15 cellular contexts compared by ENCODE assay signal in the genomic region with DNA sequence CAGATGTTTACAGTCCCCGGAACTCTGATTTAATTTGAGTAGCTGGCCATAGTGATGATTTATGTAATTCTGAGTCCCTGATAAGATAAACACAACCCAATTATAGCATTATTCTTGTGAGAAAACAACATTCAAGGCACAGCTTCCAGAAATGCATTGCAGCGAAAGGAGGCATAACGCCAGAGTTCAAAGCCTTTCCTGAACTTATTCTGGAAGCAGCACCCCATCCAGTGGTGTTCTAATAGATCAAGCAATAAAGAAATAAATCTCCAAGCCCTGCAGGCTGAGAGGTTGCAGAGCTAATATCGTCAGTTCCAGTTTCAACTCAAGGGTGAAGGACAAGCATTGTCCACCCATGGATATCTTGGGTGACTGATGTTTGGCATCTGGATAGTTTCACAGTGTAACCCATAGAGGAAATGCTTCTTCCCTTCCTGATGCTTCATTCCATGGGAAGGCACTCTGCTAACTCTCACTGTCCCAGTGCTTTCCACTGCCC. TPM values are rescaled to one million over a fixed set of nuclear protein-coding genes. Genes with fewer than 3 reads are reported as not detected.
DNase-seq lines count a peak whose midpoint lies in the region; ATAC-seq and TF ChIP-seq lines count a peak whose summit lies in the region.
"Had no signal": no experiment of that assay in that cellular context is flagged by ENCODE, and none has a peak within 500 bp of the region (broad histone marks: within the 10 kb centered on the region; RNA-seq: fewer than 3 reads in every experiment).

No MANE protein-coding gene starts in this region.

- no peaks in the 10 kb centered on the region for H3K9me3 ChIP-seq in IMR-90 (ENCODE audit: control insufficient read depth, insufficient read depth, low read length)
- no peaks in the 10 kb centered on the region for H3K9me3 ChIP-seq in left ventricle myocardium inferior (replicated peaks)
- H3K9me3 ChIP-seq: BLaER1 treated with 17β-estradiol and CSF1 and Interleukin-3, amounts not matched to agents 10 nM and 100 nM; psoas muscle had no signal

- peak; percentile 28; the same call in 1 of the 2 replicates for ATAC-seq in IMR-90 (ENCODE audit: low read depth)
- ATAC-seq in natural killer cell: no peak
- ATAC-seq in T-cell (replicated peaks in 1 of 4): no peak
- ATAC-seq: psoas muscle; stimulated activated naive CD8-positive, alpha-beta T cell treated with anti-CD3 and anti-CD28 coated beads, Interleukin-15, amount 100 ng/mL, for 72 hours had no signal

- H4K20me1 ChIP-seq in IMR-90 (ENCODE audit: insufficient read depth, low read length): peaks cover 16% of the 10 kb centered on the region

- H3K4me3 ChIP-seq in IMR-90 (ENCODE audit: insufficient read depth, low read depth, low read length) (no peak overlapping the region; the same call in 1 of the 2 replicates), choroid plexus epithelial cell (ENCODE audit: low read depth, low read length) (peak overlapping the region; percentile 27), left ventricle myocardium inferior (peak overlapping the region; percentile 20)
- H3K4me3 ChIP-seq: BLaER1 treated with 17β-estradiol and CSF1 and Interleukin-3, amounts not matched to agents 10 nM and 100 nM; psoas muscle had no signal

- 0 out of 2 replicates have a peak, but pooled peaks have one; percentile 29 for TF ChIP-seq RAD21 in IMR-90 (IDR thresholded peaks at IDR 0.05; ENCODE audit: low read length)

- intact Hi-C loops in IMR-90 (cut with micrococcal nuclease) (loop anchor here (1.0 kb wide), 1 partner anchor 145 kb away; no protein-coding TSS in a partner anchor), left ventricle myocardium inferior (cut with micrococcal nuclease) (no loop called here), natural killer cell (cut with micrococcal nuclease) (no loop called here)

- H3K79me1 ChIP-seq in IMR-90 (ENCODE audit: low read depth in 1 of 2, low read length in 2 of 2): peaks cover 29 to 80% of the 10 kb centered on the region in 2 experiments; a peak in 3 of 4 replicates

- H4K91ac ChIP-seq in IMR-90 (ENCODE audit: insufficient read depth, low read depth, low read length): no peak overlapping the region

- BruUV-seq in IMR-90 (replicated peaks; lab: Mats Ljungman, UMichigan): no TSS peak

- H3K4me1 ChIP-seq in IMR-90 (ENCODE audit: control insufficient read depth, insufficient read depth, low read length) (peaks cover 10% of the 10 kb centered on the region), left ventricle myocardium inferior (peaks cover 99% of the 10 kb centered on the region)
- H3K4me1 ChIP-seq: psoas muscle had no signal

- POLR2A ChIA-PET in IMR-90 (lab: Charles Lee; ENCODE audit: unreplicated experiment): no interaction called here
- POLR2A ChIA-PET in T-cell (lab: Charles Lee): no interaction called here

- TF ChIP-seq POLR2A in IMR-90 (IDR thresholded peaks at IDR 0.05; ENCODE audit: low read depth, low read length): no peak

- no peak overlapping the region for H2BK20ac ChIP-seq in IMR-90 (ENCODE audit: low read depth, low read length)

- no peak overlapping the region for H3K56ac ChIP-seq in IMR-90 (ENCODE audit: extremely low read depth, insufficient read depth, low read length)

- H4K5ac ChIP-seq in IMR-90 (ENCODE audit: low read depth, low read length): no peak overlapping the region; the same call in 1 of the 2 replicates

- CTCF ChIA-PET in IMR-90 (lab: Yijun Ruan, JAX): interaction anchor here (0.6 kb wide), 1 partner anchor 602 kb away, joined by 3 read pairs; no protein-coding TSS in a partner anchor
- CTCF ChIA-PET in T-cell (lab: Charles Lee): no interaction called here

- peaks cover 8% of the 10 kb centered on the region; the same call in 1 of the 2 replicates for H3K9me1 ChIP-seq in IMR-90 (ENCODE audit: insufficient read depth, low read length)

- dilution Hi-C loops in IMR-90 (cut with HindIII; ENCODE audit: low sequenced_read_pairs, unreplicated experiment): no loop called here

- no peak overlapping the region for H2BK120ac ChIP-seq in IMR-90 (ENCODE audit: low read depth, low read length)

- H3K36me3 Mint-ChIP-seq in natural killer cell: no peaks in the 10 kb centered on the region
- no peaks in the 10 kb centered on the region for H3K36me3 Mint-ChIP-seq in T-cell

- H3K27ac Mint-ChIP-seq in natural killer cell: no peak overlapping the region
- no peak overlapping the region for H3K27ac Mint-ChIP-seq in T-cell
- H3K27ac Mint-ChIP-seq: activated naive CD4-positive, alpha-beta T cell treated with anti-CD3 and anti-CD28 coated beads for 36 hours; stimulated activated naive CD8-positive, alpha-beta T cell treated with anti-CD3 and anti-CD28 coated beads, Interleukin-15, amount 100 ng/mL, for 72 hours; T-helper 2 cell treated with Interferon-gamma antibody and Interleukin-4, amounts not matched to agents 5 μg/mL and 100 μg/mL, for 36 hours had no signal

- H2BK5ac ChIP-seq in IMR-90 (ENCODE audit: low read depth, low read length, poor library complexity, severe bottlenecking): no peak overlapping the region

- H2BK15ac ChIP-seq in IMR-90 (ENCODE audit: low read depth, low read length): no peak overlapping the region

- H3K9me3 Mint-ChIP-seq in natural killer cell (peaks cover 5 to 6% of the 10 kb centered on the region in 2 donors), T-cell (peaks cover 0 to 14% (median 6%) of the 10 kb centered on the region in 3 donors)
- H3K9me3 Mint-ChIP-seq: activated naive CD4-positive, alpha-beta T cell treated with anti-CD3 and anti-CD28 coated beads for 36 hours had no signal

- 0 out of 2 replicates have a peak overlapping the region, but pooled peaks have one; percentile 23 for H3K9ac ChIP-seq in IMR-90 (ENCODE audit: low read depth, low read length)
- H3K9ac ChIP-seq: BLaER1 treated with 17β-estradiol and CSF1 and Interleukin-3, amounts not matched to agents 10 nM and 100 nM had no signal

- no peak overlapping the region for H3K4ac ChIP-seq in IMR-90 (ENCODE audit: low read depth, low read length)

- H3K4me1 Mint-ChIP-seq in natural killer cell (no peaks in the 10 kb centered on the region), T-cell (no peaks in the 10 kb centered on the region)
- H3K4me1 Mint-ChIP-seq: stimulated activated naive CD8-positive, alpha-beta T cell treated with anti-CD3 and anti-CD28 coated beads, Interleukin-15, amount 100 ng/mL, for 72 hours had no signal

- H3K4me2 ChIP-seq in IMR-90 (ENCODE audit: low read depth, low read length): peak overlapping the region; percentile 91
- H3K4me2 ChIP-seq: BLaER1 treated with 17β-estradiol and CSF1 and Interleukin-3, amounts not matched to agents 10 nM and 100 nM had no signal

- DNase-seq in IMR-90 (peak; percentile 30), choroid plexus epithelial cell (ENCODE audit: low read depth) (peak; percentile 61), left ventricle myocardium inferior (no peak), putamen (ENCODE audit: low spot score) (peak; percentile 58), natural killer cell (no peak), hepatic stellate cell (ENCODE audit: low spot score) (no peak), T-cell (no peak)
- DNase-seq: activated naive CD4-positive, alpha-beta T cell treated with anti-CD3 and anti-CD28 coated beads for 36 hours; DMS153; Karpas-422; NCI-H1436; psoas muscle; stimulated activated naive CD8-positive, alpha-beta T cell treated with anti-CD3 and anti-CD28 coated beads, Interleukin-15, amount 100 ng/mL, for 72 hours had no signal

- H2AK9ac ChIP-seq in IMR-90 (replicated peaks; ENCODE audit: low read depth, low read length, poor library complexity): no peak overlapping the region

- H3K14ac ChIP-seq in IMR-90 (replicated peaks; ENCODE audit: low read depth, low read length): no peak overlapping the region

- 0 out of 2 replicates have a peak overlapping the region, but pooled peaks have one; percentile 19 for H3K23ac ChIP-seq in IMR-90 (ENCODE audit: low read depth, low read length)

- no peak overlapping the region for H2AFZ ChIP-seq in IMR-90 (replicated peaks; ENCODE audit: low read length, poor library complexity)

- no peak overlapping the region for H3K4me3 Mint-ChIP-seq in natural killer cell
- H3K4me3 Mint-ChIP-seq in T-cell: no peak overlapping the region
- H3K4me3 Mint-ChIP-seq: activated naive CD4-positive, alpha-beta T cell treated with anti-CD3 and anti-CD28 coated beads for 36 hours; stimulated activated naive CD8-positive, alpha-beta T cell treated with anti-CD3 and anti-CD28 coated beads, Interleukin-15, amount 100 ng/mL, for 72 hours; T-helper 2 cell treated with Interferon-gamma antibody and Interleukin-4, amounts not matched to agents 5 μg/mL and 100 μg/mL, for 36 hours had no signal

- H3K18ac ChIP-seq in IMR-90 (ENCODE audit: low read depth, low read length): no peak overlapping the region

- H3K27me3 Mint-ChIP-seq in natural killer cell (ENCODE audit: low read depth in 2 of 2) (no peaks in the 10 kb centered on the region), T-cell (no peaks in the 10 kb centered on the region)
- H3K27me3 Mint-ChIP-seq: stimulated activated naive CD8-positive, alpha-beta T cell treated with anti-CD3 and anti-CD28 coated beads, Interleukin-15, amount 100 ng/mL, for 72 hours had no signal

- TF ChIP-seq CTCF in IMR-90 (conservative IDR thresholded peaks at IDR 0.05; ENCODE audit: low read depth, low read length) (no peak; the same call in 1 of the 2 replicates), choroid plexus epithelial cell (conservative IDR thresholded peaks at IDR 0.05; ENCODE audit: low read depth, low read length) (peak; percentile 36), left ventricle myocardium inferior (IDR thresholded peaks at IDR 0.05; ENCODE audit: borderline replicate concordance) (no peak), natural killer cell (IDR thresholded peaks at IDR 0.05) (no peak)

- no peak overlapping the region for H4K8ac ChIP-seq in IMR-90 (ENCODE audit: low read depth in 2 of 2, low read length in 2 of 2)

- H3K27ac ChIP-seq in IMR-90 (ENCODE audit: insufficient read depth, low read length): no peak overlapping the region
- peak overlapping the region; percentile 59 for H3K27ac ChIP-seq in left ventricle myocardium inferior (replicated peaks)
- H3K27ac ChIP-seq: BLaER1 treated with 17β-estradiol and CSF1 and Interleukin-3, amounts not matched to agents 10 nM and 100 nM; psoas muscle had no signal

- no peaks in the 10 kb centered on the region for H3K36me3 ChIP-seq in IMR-90 (ENCODE audit: control insufficient read depth, insufficient read depth, low read length)
- no peaks in the 10 kb centered on the region for H3K36me3 ChIP-seq in left ventricle myocardium inferior
- H3K36me3 ChIP-seq: BLaER1 treated with 17β-estradiol and CSF1 and Interleukin-3, amounts not matched to agents 10 nM and 100 nM had no signal

- WGBS in IMR-90 (ENCODE audit: extremely low coverage in 2 of 2, insufficient read length in 1 of 2), 2 experiments: no CpG with 5 or more reads among the region's 4 CpGs

- in situ Hi-C loops in IMR-90 (cut with MboI; ENCODE audit: low sequenced_read_pairs): no loop called here

- H2AK5ac ChIP-seq in IMR-90 (ENCODE audit: low read depth, low read length): no peak overlapping the region

- H3K27me3 ChIP-seq in IMR-90 (ENCODE audit: control insufficient read depth, insufficient read depth, low read length) (no peaks in the 10 kb centered on the region), left ventricle myocardium inferior (ENCODE audit: low read depth) (no peaks in the 10 kb centered on the region)
- H3K27me3 ChIP-seq: BLaER1 treated with 17β-estradiol and CSF1 and Interleukin-3, amounts not matched to agents 10 nM and 100 nM had no signal

RNA-seq across cellular contexts. Expression of a gene that starts 18.8 kb away (rescaled TPM):
- 105 and 111 TPM in 2 replicates for total RNA-seq in IMR-90 (2012; rRNA removed)
- polyA plus RNA-seq in IMR-90 (2012; rRNA removed): 53.3 and 55.6 TPM in 2 replicates
- 14.4 and 20.4 TPM in 2 replicates for polyA plus RNA-seq in IMR-90 (2012; cell fraction: cytosol; rRNA removed)
- polyA plus RNA-seq in IMR-90 (2012; cell fraction: nucleus; rRNA removed; ENCODE audit: low replicate concordance): 5.2 and 17.4 TPM in 2 replicates
- 370 TPM for total RNA-seq in left ventricle myocardium inferior
- total RNA-seq in natural killer cell: under 1 TPM; 0.09 to 0.35 (median 0.26) TPM
- under 1 TPM in 4 of 5 donors, not detected in 1; 0.16 to 0.76 (median 0.33) TPM for total RNA-seq in T-cell
- total RNA-seq: activated naive CD4-positive, alpha-beta T cell treated with anti-CD3 and anti-CD28 coated beads for 36 hours had no signal

Comparison
In these comparisons a context has a peak if more than half of its experiments do, and no peak if none do; other contexts are left out.
1. DNase-seq: peak in IMR-90 (single experiment), choroid plexus epithelial cell (single experiment) and putamen (single experiment); none in left ventricle myocardium inferior (single experiment), natural killer cell (single experiment), hepatic stellate cell (single experiment) and T-cell (0 of 34).
2. RNA of a gene that starts 18.8 kb away (total RNA-seq): 370 TPM in left ventricle myocardium inferior (single experiment) and 105 to 111 TPM in IMR-90; 0.09 to 0.35 TPM in natural killer cell and 0.16 to 0.76 TPM in T-cell; every median in the first group is over 10 times any median in the second.